In genomic region chr1:27527223-27527856, GRCh38 we compare ENCODE assay signal across 8 cellular contexts. TPM values are rescaled to one million over a fixed set of nuclear protein-coding genes. Genes with fewer than 3 reads are reported as not detected.
A peak's percentile ranks its signal among the peaks of the same experiment; 100 is the strongest.
DNase-seq lines count a peak whose midpoint lies in the region; ATAC-seq and TF ChIP-seq lines count a peak whose summit lies in the region.

No MANE protein-coding gene starts in this region.

- H3K4me1 Mint-ChIP-seq in CD8-positive, alpha-beta T cell (ENCODE audit: low read depth), result peaks cover 68% of the 10 kb centered on the region

- POLR2A ChIA-PET in CD8-positive, alpha-beta T cell (lab: Charles Lee), result interaction anchor here (1.2 kb wide), 1 partner anchor 42 kb away, joined by 3 read pairs; no protein-coding TSS in a partner anchor

- H3K4me1 ChIP-seq in CD8-positive, alpha-beta T cell (ENCODE audit: insufficient read depth, low read length), result peaks cover 56% of the 10 kb centered on the region
- H3K4me1 ChIP-seq in Loucy (ENCODE audit: insufficient read depth, low read length, poor library complexity, severe bottlenecking) (peaks cover 58% of the 10 kb centered on the region), mesendoderm (ENCODE audit: control insufficient read depth, low read depth, low read length) (peaks cover 19% of the 10 kb centered on the region), tibial nerve (peaks cover 0 to 74% (median 63%) of the 10 kb centered on the region in 4 donors)

- H3K4me3 ChIP-seq in CD8-positive, alpha-beta T cell (ENCODE audit: low read depth, low read length), result peak overlapping the region; percentile 46
- no peak overlapping the region for H3K4me3 ChIP-seq in Loucy (ENCODE audit: low read length, poor library complexity, severe bottlenecking)
- H3K4me3 ChIP-seq in coronary artery, result peak overlapping the region; percentile 75
- H3K4me3 ChIP-seq in mesendoderm (ENCODE audit: low read length), result no peak overlapping the region
- H3K4me3 ChIP-seq in tibial nerve, result peak overlapping the region in 3 of 4 donors; percentile 29 to 55 (median 51)

- peak overlapping the region; percentile 73 for H3K18ac ChIP-seq in mesendoderm (ENCODE audit: low read length)

- no peaks in the 10 kb centered on the region for H3K27me3 ChIP-seq in CD8-positive, alpha-beta T cell (ENCODE audit: insufficient read depth, low read length)
- H3K27me3 ChIP-seq in Loucy (ENCODE audit: insufficient read depth, low read length, poor library complexity, severe bottlenecking) (no peaks in the 10 kb centered on the region), mesendoderm (ENCODE audit: insufficient read depth, low read length, poor library complexity) (no peaks in the 10 kb centered on the region), tibial nerve (no peaks in the 10 kb centered on the region)

- H2BK120ac ChIP-seq in mesendoderm (ENCODE audit: low read depth, low read length), result no peak overlapping the region

- H3K4me3 Mint-ChIP-seq in CD8-positive, alpha-beta T cell, result peak overlapping the region; percentile 66

- H3K79me2 ChIP-seq in Loucy (ENCODE audit: insufficient read depth, low read length) (peaks cover 18% of the 10 kb centered on the region; the same call in 1 of the 2 replicates), mesendoderm (ENCODE audit: control insufficient read depth, insufficient read depth, low read length) (no peaks in the 10 kb centered on the region)

- H3F3A ChIP-seq in Loucy (ENCODE audit: low read depth), result no peaks in the 10 kb centered on the region

- H3K36me3 Mint-ChIP-seq in CD8-positive, alpha-beta T cell, result peaks cover 16% of the 10 kb centered on the region

- H3K36me3 ChIP-seq in CD8-positive, alpha-beta T cell (ENCODE audit: insufficient read depth, low read length), result no peaks in the 10 kb centered on the region
- H3K36me3 ChIP-seq in Loucy (ENCODE audit: insufficient read depth, low read length) (no peaks in the 10 kb centered on the region; the same call in 1 of the 2 replicates), mesendoderm (ENCODE audit: control insufficient read depth, insufficient read depth, low read length) (no peaks in the 10 kb centered on the region), tibial nerve (peaks cover 0 to 10% (median 0%) of the 10 kb centered on the region in 3 donors)

- TF ChIP-seq EP300 in tibial nerve (IDR thresholded peaks at IDR 0.05), result no peak

- TF ChIP-seq CTCF in CD8-positive, alpha-beta T cell (IDR thresholded peaks at IDR 0.05), result no peak
- TF ChIP-seq CTCF in Loucy (conservative IDR thresholded peaks at IDR 0.05; ENCODE audit: low read length) (no peak), coronary artery (IDR thresholded peaks at IDR 0.05) (no peak), tibial nerve (IDR thresholded peaks at IDR 0.05) (no peak)

- H3K9me3 ChIP-seq in CD8-positive, alpha-beta T cell (ENCODE audit: low read length), result no peaks in the 10 kb centered on the region
- H3K9me3 ChIP-seq in Loucy (ENCODE audit: insufficient read depth, low read depth, low read length), result no peaks in the 10 kb centered on the region
- no peaks in the 10 kb centered on the region for H3K9me3 ChIP-seq in tibial nerve

- H3K27me3 Mint-ChIP-seq in CD8-positive, alpha-beta T cell (ENCODE audit: low read depth), result no peaks in the 10 kb centered on the region

- peak overlapping the region; percentile 85 for H3K27ac Mint-ChIP-seq in CD8-positive, alpha-beta T cell

- H2BK15ac ChIP-seq in mesendoderm (replicated peaks; ENCODE audit: low read depth), result no peak overlapping the region

- peak; percentile 13 for ATAC-seq in CD8-positive, alpha-beta T cell
- no peak for ATAC-seq in GM21825 (IDR thresholded peaks at IDR 0.05; ENCODE audit: unreplicated experiment)

- peak overlapping the region; percentile 20 for H3K4ac ChIP-seq in mesendoderm (ENCODE audit: low read depth, low read length)

- no peak overlapping the region for H2AK5ac ChIP-seq in mesendoderm (ENCODE audit: low read length)

- no peaks in the 10 kb centered on the region for H3K9me3 Mint-ChIP-seq in CD8-positive, alpha-beta T cell

- peak overlapping the region; percentile 63 for H3K27ac ChIP-seq in CD8-positive, alpha-beta T cell (ENCODE audit: low read depth, low read length)
- H3K27ac ChIP-seq in coronary artery (peak overlapping the region; percentile 76 to 87), mesendoderm (ENCODE audit: low read depth, low read length) (peak overlapping the region; percentile 20), tibial nerve (peak overlapping the region; percentile 72 to 88 (median 80))

- H3K4me2 ChIP-seq in Loucy (ENCODE audit: low read depth, low read length, poor library complexity, severe bottlenecking) (no peak overlapping the region), mesendoderm (ENCODE audit: low read length) (peak overlapping the region; percentile 66)

- intact Hi-C loops in CD8-positive, alpha-beta T cell (cut with DNase I, micrococcal nuclease), result no loop called here

- H3K23ac ChIP-seq in mesendoderm (ENCODE audit: low read length), result peak overlapping the region; percentile 0

- H2BK5ac ChIP-seq in mesendoderm (ENCODE audit: low read length), result no peak overlapping the region

- TF ChIP-seq POLR2A in tibial nerve (IDR thresholded peaks at IDR 0.05), result no peak

- no CpG with 5 or more reads among the region's 21 CpGs for WGBS in mesendoderm (ENCODE audit: extremely low coverage, insufficient coverage, low lambda C conversion rate)
- 23 to 31% methylated on average over 12 to 16 of the region's 21 CpGs for WGBS in tibial nerve, 2 donors

- H3K9ac ChIP-seq in Loucy (ENCODE audit: low read depth, low read length, poor library complexity, severe bottlenecking) (peak overlapping the region; percentile 75), mesendoderm (ENCODE audit: low read length) (peak overlapping the region; percentile 63)

- H4K5ac ChIP-seq in mesendoderm (ENCODE audit: low read length), result no peak overlapping the region

- H4K20me1 ChIP-seq in Loucy (ENCODE audit: insufficient read depth, low read length, poor library complexity, severe bottlenecking), result no peaks in the 10 kb centered on the region

- no peaks in the 10 kb centered on the region for H3K9me2 ChIP-seq in Loucy (replicated peaks; ENCODE audit: low read depth, low read length)

- no peak overlapping the region for H4K8ac ChIP-seq in mesendoderm (ENCODE audit: low read depth, low read length)

- no peak overlapping the region for H2AFZ ChIP-seq in Loucy (ENCODE audit: low read length)

- CTCF ChIA-PET in CD8-positive, alpha-beta T cell (lab: Charles Lee), result interaction anchor here (0.9 to 1.3 kb wide), 4 partner anchors 12 to 132 kb away, joined by 3 to 4 read pairs (median 4); no protein-coding TSS in a partner anchor

- H3K79me1 ChIP-seq in mesendoderm (ENCODE audit: low read length), result no peaks in the 10 kb centered on the region

- H3K56ac ChIP-seq in mesendoderm (ENCODE audit: low read length), result peak overlapping the region; percentile 66

- peak in 6 of 7 experiments; percentile 23 to 81 (median 54) for DNase-seq in CD8-positive, alpha-beta T cell
- peak; percentile 95 to 98 for DNase-seq in SHP77 (lab: John Stamatoyannopoulos, UW)
- DNase-seq in coronary artery (ENCODE audit: low spot score), result no peak
- DNase-seq in mesendoderm, result peak; percentile 97
- DNase-seq in tibial nerve (ENCODE audit: low spot score in 2 of 2), result peak in 1 of 2 donors; percentile 56
- no peak for DNase-seq in activated CD4-positive, CD25-positive, alpha-beta regulatory T cell treated with anti-CD3 and anti-CD28 coated beads, Interleukin-2, amount 50 U/mL, for 72 hours

RNA-seq across cellular contexts. Expression of gene WASF2, which starts 37.4 kb away (rescaled TPM):
- total RNA-seq in CD8-positive, alpha-beta T cell, result 10 to 100 TPM; 91.6 to 95.0 TPM
- polyA plus RNA-seq in mesendoderm (2013, experiment 1 of 2), result 45.4 TPM
- polyA plus RNA-seq in mesendoderm (2013, experiment 2 of 2), result 46.2 TPM
- total RNA-seq in tibial nerve, result 10 to 100 TPM; 74.9 to 95.9 (median 83.4) TPM

Comparison
In these comparisons a context has a peak if more than half of its experiments do, and no peak if none do; other contexts are left out.
1. DNase-seq: peak in CD8-positive, alpha-beta T cell (6 of 7), SHP77 (2 of 2) and mesendoderm (single experiment); none in coronary artery (single experiment) and activated CD4-positive, CD25-positive, alpha-beta regulatory T cell treated with anti-CD3 and anti-CD28 coated beads, Interleukin-2, amount 50 U/mL, for 72 hours (single experiment).
2. H3K27ac ChIP-seq: peak in every context shown above with its lines; median percentile 82 in coronary artery; 80 in tibial nerve; 63 in CD8-positive, alpha-beta T cell; 20 in mesendoderm.
3. H3K4me3 ChIP-seq: peak in CD8-positive, alpha-beta T cell (single experiment), coronary artery (single experiment) and tibial nerve (3 of 4); none in Loucy (single experiment) and mesendoderm (single experiment).